In genomic region chr22:25039754-25040153, GRCh38 we compare ENCODE assay signal across 20 cellular contexts.
DNase-seq lines count a peak whose midpoint lies in the region; ATAC-seq, FAIRE-seq and TF ChIP-seq lines count a peak whose summit lies in the region.
"Had no signal": no experiment of that assay in that cellular context is flagged by ENCODE, and none has a peak within 500 bp of the region (broad histone marks: within the 10 kb centered on the region; RNA-seq: fewer than 3 reads in every experiment).

No MANE protein-coding gene starts in this region.

- H3K79me2 ChIP-seq in osteoblast (ENCODE audit: insufficient read depth, low read length) = no peaks in the 10 kb centered on the region

- H3K36me3 ChIP-seq in WERI-Rb-1 (peaks cover 29% of the 10 kb centered on the region), osteoblast (ENCODE audit: insufficient read depth, low read length) (no peaks in the 10 kb centered on the region)

- H4K20me1 ChIP-seq in osteoblast (ENCODE audit: insufficient read depth, low read length) = peaks cover 5% of the 10 kb centered on the region

- H3K27me3 Mint-ChIP-seq in activated T-helper 17 cell treated with anti-CD3 and anti-CD28 coated beads, Interleukin-2, amount 50 U/mL, for 72 hours = no peaks in the 10 kb centered on the region

- H3K4me3 Mint-ChIP-seq in activated T-helper 17 cell treated with anti-CD3 and anti-CD28 coated beads, Interleukin-2, amount 50 U/mL, for 72 hours = no peak overlapping the region
- H3K4me3 Mint-ChIP-seq: HFFc6 had no signal

- H3K27ac Mint-ChIP-seq in activated T-helper 17 cell treated with anti-CD3 and anti-CD28 coated beads, Interleukin-2, amount 50 U/mL, for 72 hours = no peak overlapping the region
- H3K27ac Mint-ChIP-seq: HFFc6 had no signal

- H3K4me2 ChIP-seq in osteoblast (ENCODE audit: insufficient read depth, low read length) = no peak overlapping the region

- H3K9me3 Mint-ChIP-seq in activated T-helper 17 cell treated with anti-CD3 and anti-CD28 coated beads, Interleukin-2, amount 50 U/mL, for 72 hours = no peaks in the 10 kb centered on the region

- peak; percentile 78 for DNase-seq in DMS 273 treated with DMSO at 0.1 percent for 48 hours (lab: John Stamatoyannopoulos, UW)
- DNase-seq in NCI-H526 treated with DMSO at 0.1 percent for 48 hours (lab: John Stamatoyannopoulos, UW) = peak; percentile 25
- DNase-seq in WERI-Rb-1 = peak; percentile 80
- peak; percentile 25 for DNase-seq in osteoblast (ENCODE audit: insufficient read length, low spot score, missing footprints)
- DNase-seq in stimulated activated CD4-positive, alpha-beta T cell treated with anti-CD3 and anti-CD28 coated beads, Interleukin-15, amount 100 ng/mL, for 24 hours = no peak
- no peak for DNase-seq in urothelium cell line (ENCODE audit: low spot score)
- DNase-seq: DMS53, GOT3, HFFc6, IMR-90, KG1, MG63, NCI-H2029, NCI-H2227 treated with DMSO at 0.1 percent for 48 hours, SHP77 treated with DMSO at 0.1 percent for 48 hours had no signal

- no peak for FAIRE-seq in urothelium cell line (lab: Jason Lieb, UNC)
- FAIRE-seq: G401.6 had no signal

- no peak overlapping the region for H2AFZ ChIP-seq in osteoblast (ENCODE audit: low read length)

- H3K4me3 ChIP-seq in WERI-Rb-1 (ENCODE audit: low read depth, low read length) (no peak overlapping the region), osteoblast (ENCODE audit: insufficient read depth, low read length) (no peak overlapping the region)
- H3K4me3 ChIP-seq: HAP-1, MG63, SK-N-MC had no signal

- H3K9me3 ChIP-seq in WERI-Rb-1 (ENCODE audit: severe bottlenecking) (no peaks in the 10 kb centered on the region), osteoblast (ENCODE audit: low read depth, low read length) (no peaks in the 10 kb centered on the region)
- H3K9me3 ChIP-seq: HAP-1, MG63 had no signal

- H3K27ac ChIP-seq in WERI-Rb-1 = peak overlapping the region; percentile 81
- no peak overlapping the region for H3K27ac ChIP-seq in osteoblast (ENCODE audit: low read depth, low read length)
- H3K27ac ChIP-seq: SK-N-MC had no signal

- ATAC-seq in activated T-helper 17 cell treated with anti-CD3 and anti-CD28 coated beads, Interleukin-2, amount 50 U/mL, for 72 hours (replicated peaks) = no peak
- ATAC-seq: Panc1 had no signal

- no peaks in the 10 kb centered on the region for H3K4me1 ChIP-seq in osteoblast (ENCODE audit: insufficient read depth, low read length)
- H3K4me1 ChIP-seq: HAP-1 had no signal

- TF ChIP-seq CTCF in WERI-Rb-1 (IDR thresholded peaks at IDR 0.05; ENCODE audit: low read depth, low read length) = no peak
- TF ChIP-seq CTCF in osteoblast (IDR thresholded peaks at IDR 0.05; ENCODE audit: extremely low read depth, low read depth, low read length) = no peak

- H3K27me3 ChIP-seq in WERI-Rb-1 (ENCODE audit: insufficient read depth, low read depth, severe bottlenecking) (no peaks in the 10 kb centered on the region), osteoblast (ENCODE audit: insufficient read depth, low read length) (no peaks in the 10 kb centered on the region)
- H3K27me3 ChIP-seq: MG63 had no signal

- no peaks in the 10 kb centered on the region for H3K4me1 Mint-ChIP-seq in activated T-helper 17 cell treated with anti-CD3 and anti-CD28 coated beads, Interleukin-2, amount 50 U/mL, for 72 hours

- H3K36me3 Mint-ChIP-seq in activated T-helper 17 cell treated with anti-CD3 and anti-CD28 coated beads, Interleukin-2, amount 50 U/mL, for 72 hours (ENCODE audit: low read depth) = no peaks in the 10 kb centered on the region

Comparison
In these comparisons a context has a peak if more than half of its experiments do, and no peak if none do; other contexts are left out.
1. DNase-seq: peak in DMS 273 treated with DMSO at 0.1 percent for 48 hours (single experiment), NCI-H526 treated with DMSO at 0.1 percent for 48 hours (single experiment), WERI-Rb-1 (single experiment) and osteoblast (single experiment); none in stimulated activated CD4-positive, alpha-beta T cell treated with anti-CD3 and anti-CD28 coated beads, Interleukin-15, amount 100 ng/mL, for 24 hours (single experiment) and urothelium cell line (single experiment).